ENCODE assay signal across 28 cellular contexts in the genomic region with DNA sequence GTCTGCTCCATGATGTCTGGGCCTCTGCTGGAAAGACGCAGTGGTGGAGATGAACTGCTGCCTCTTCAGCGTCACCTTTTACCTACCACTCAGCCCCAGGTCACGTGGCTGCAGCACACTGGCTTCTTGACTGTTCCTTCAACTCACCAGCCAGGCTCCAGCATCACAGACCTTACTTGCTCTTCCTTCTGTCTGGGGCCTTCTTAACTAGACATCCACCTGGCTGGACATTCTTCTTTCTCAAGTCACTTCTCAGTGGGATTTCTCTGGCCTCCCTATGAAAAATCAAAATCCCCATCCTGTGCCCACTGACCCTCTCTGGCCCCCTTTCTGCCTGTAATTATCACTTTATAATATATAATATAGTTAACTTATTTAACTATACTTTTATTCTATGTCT.
"Had no signal": no experiment of that assay in that cellular context is flagged by ENCODE, and none has a peak within 500 bp of the region (broad histone marks: within the 10 kb centered on the region; RNA-seq: fewer than 3 reads in every experiment).

No MANE protein-coding gene starts in this region.

- H3K4me3 Mint-ChIP-seq: dendritic cell treated with granulocyte-macrophage colony-stimulating factor and Interleukin-4, amounts not matched to agents 40 ng/mL and 50 ng/mL, for 4 days; effector memory CD8-positive, alpha-beta T cell; endodermal cell had no signal

- H3K4me1 ChIP-seq: colonic mucosa, esophagus squamous epithelium, foreskin keratinocyte, gastrocnemius medialis, heart left ventricle, heart right ventricle had no signal

- DNase-seq: colonic mucosa; cortex of kidney; dermis blood vessel endothelial cell; dorsolateral prefrontal cortex; effector CD4-positive, alpha-beta T cell; effector CD8-positive, alpha-beta T cell; effector memory CD4-positive, alpha-beta T cell; effector memory CD8-positive, alpha-beta T cell; endodermal cell; erythroblast; esophagus squamous epithelium; foreskin fibroblast; foreskin keratinocyte; foreskin melanocyte; gastrocnemius medialis; glutamatergic neuron; head of caudate nucleus; heart left ventricle; heart right ventricle had no signal

- H3K27ac Mint-ChIP-seq: dendritic cell treated with granulocyte-macrophage colony-stimulating factor and Interleukin-4, amounts not matched to agents 40 ng/mL and 50 ng/mL, for 4 days; effector memory CD8-positive, alpha-beta T cell; endodermal cell had no signal

- H3K4me3 ChIP-seq: colonic mucosa, coronary artery, dorsolateral prefrontal cortex, esophagus squamous epithelium, gastrocnemius medialis, gastroesophageal sphincter, heart left ventricle, heart right ventricle had no signal

- FAIRE-seq: colon, endometrium, endothelial cell of umbilical vein, frontal cortex had no signal

- H3K36me3 ChIP-seq: colonic mucosa, esophagus squamous epithelium, gastrocnemius medialis, gastroesophageal sphincter, heart left ventricle, heart right ventricle had no signal

- H3K9me3 ChIP-seq: colonic mucosa, esophagus squamous epithelium, gastrocnemius medialis, gastroesophageal sphincter had no signal

- H3K27me3 ChIP-seq: colonic mucosa, dorsolateral prefrontal cortex, esophagus squamous epithelium, gastrocnemius medialis, gastroesophageal sphincter, heart left ventricle had no signal

- H3K27ac ChIP-seq: colonic mucosa, coronary artery, dorsolateral prefrontal cortex, epithelial cell of prostate, esophagus squamous epithelium, foreskin keratinocyte, gastrocnemius medialis, gastroesophageal sphincter, heart left ventricle, heart right ventricle had no signal

- H3K9me3 Mint-ChIP-seq: endodermal cell had no signal

- ATAC-seq: effector memory CD8-positive, alpha-beta T cell; esophagus mucosa; foreskin keratinocyte; gastrocnemius medialis; gastroesophageal sphincter; heart left ventricle; heart right ventricle had no signal
